ENCODE assay signal across 8 cellular contexts in the genomic region with DNA sequence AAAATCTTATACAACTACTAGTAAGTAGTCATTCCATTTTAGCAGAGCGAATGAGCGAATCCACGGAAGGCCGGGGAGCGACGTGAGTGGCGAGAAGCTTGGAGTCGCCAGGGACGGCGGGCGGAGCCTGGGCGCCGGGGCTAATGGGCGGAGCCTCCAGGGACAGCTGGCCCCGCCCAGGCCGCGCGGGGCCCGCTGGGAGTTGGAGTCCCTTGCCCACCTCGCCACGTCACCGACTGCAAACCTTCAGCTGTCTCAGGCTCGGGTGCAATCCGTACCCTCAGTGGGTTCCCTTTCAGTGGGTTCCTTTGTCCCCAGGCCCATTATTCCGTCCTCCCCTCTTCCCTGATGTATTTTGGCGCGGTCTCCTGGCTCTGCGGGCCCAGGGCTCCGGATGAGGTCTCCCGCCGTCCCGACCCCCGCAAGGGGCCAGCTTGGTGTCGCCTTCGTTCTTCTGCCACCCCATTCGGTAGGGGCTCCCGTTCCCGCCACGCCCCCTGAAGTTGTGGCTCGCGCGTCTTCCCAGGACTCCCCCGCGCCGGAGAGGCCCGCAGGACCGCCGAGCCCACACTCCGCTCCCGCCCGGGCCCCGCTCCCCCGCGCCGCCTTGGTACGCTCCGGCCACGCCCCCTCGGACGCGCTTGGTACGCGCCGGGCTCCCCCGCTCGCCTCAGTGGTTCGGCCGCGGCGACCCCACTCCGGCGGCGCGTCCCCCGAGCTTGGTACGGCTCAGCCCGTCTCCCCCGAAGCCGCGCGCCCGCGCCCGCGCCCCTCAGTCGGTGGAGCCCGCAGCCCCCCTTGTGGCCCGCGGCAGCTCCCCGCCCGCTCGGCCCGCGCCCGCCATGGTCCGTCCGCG. TPM values are rescaled to one million over a fixed set of nuclear protein-coding genes. Genes with fewer than 3 reads are reported as not detected.
DNase-seq lines count a peak whose midpoint lies in the region; TF ChIP-seq lines count a peak whose summit lies in the region.

A gene (plus strand): TSS at position 673 of the 856 bp plus-strand sequence.

- no peaks in the 10 kb centered on the region for H3K9me3 ChIP-seq in suprapubic skin

- peaks cover 40% of the 10 kb centered on the region for H3K4me1 Mint-ChIP-seq in activated naive CD4-positive, alpha-beta T cell treated with anti-CD3 and anti-CD28 coated beads, Interleukin-2, amount 10 ng/mL, durations not matched to agents 7 days and 5 days

- CTCF ChIA-PET in activated naive CD4-positive, alpha-beta T cell treated with anti-CD3 and anti-CD28 coated beads, Interleukin-2, amount 10 ng/mL, durations not matched to agents 7 days and 5 days (lab: Charles Lee): interaction anchor here (0.9 to 1.4 kb wide), 3 partner anchors 13 to 134 kb away, joined by 3 read pairs; no protein-coding TSS in a partner anchor

- H3K27ac ChIP-seq in suprapubic skin: peak within 1 kb of the TSS; percentile 99

- DNase-seq in GDM1 (lab: John Stamatoyannopoulos, UW): peak; percentile 87
- DNase-seq in HFF-Myc (ENCODE audit: extremely low read depth, low read depth): peak; percentile 67
- peak; percentile 92 for DNase-seq in NB4 (ENCODE audit: low read depth)
- peak; percentile 88 for DNase-seq in SK-N-DZ (ENCODE audit: low spot score)
- peak; percentile 91 for DNase-seq in activated naive CD4-positive, alpha-beta T cell treated with anti-CD3 and anti-CD28 coated beads, Interleukin-2, amount 10 ng/mL, durations not matched to agents 7 days and 5 days
- peak; percentile 93 for DNase-seq in globus pallidus (ENCODE audit: low spot score)
- peak; percentile 92 for DNase-seq in occipital lobe (lab: John Stamatoyannopoulos, UW)
- DNase-seq in suprapubic skin (ENCODE audit: low spot score in 2 of 2): peak; percentile 94 to 95

- under 1% methylated on average over 74 of the region's 98 CpGs for WGBS in suprapubic skin

- peaks cover 16% of the 10 kb centered on the region for H3K36me3 Mint-ChIP-seq in activated naive CD4-positive, alpha-beta T cell treated with anti-CD3 and anti-CD28 coated beads, Interleukin-2, amount 10 ng/mL, durations not matched to agents 7 days and 5 days

- peaks cover 21% of the 10 kb centered on the region for H3K27me3 Mint-ChIP-seq in activated naive CD4-positive, alpha-beta T cell treated with anti-CD3 and anti-CD28 coated beads, Interleukin-2, amount 10 ng/mL, durations not matched to agents 7 days and 5 days

- TF ChIP-seq EP300 in suprapubic skin (IDR thresholded peaks at IDR 0.05): no peak

- H3K4me3 Mint-ChIP-seq in activated naive CD4-positive, alpha-beta T cell treated with anti-CD3 and anti-CD28 coated beads, Interleukin-2, amount 10 ng/mL, durations not matched to agents 7 days and 5 days: peak within 1 kb of the TSS; percentile 90

- peaks cover 3% of the 10 kb centered on the region for H3K9me3 Mint-ChIP-seq in activated naive CD4-positive, alpha-beta T cell treated with anti-CD3 and anti-CD28 coated beads, Interleukin-2, amount 10 ng/mL, durations not matched to agents 7 days and 5 days

- peaks cover 15% of the 10 kb centered on the region for H3K36me3 ChIP-seq in suprapubic skin

- H3K4me3 ChIP-seq in HFF-Myc (replicated peaks; ENCODE audit: low read depth, low read length): peak within 1 kb of the TSS; percentile 70
- H3K4me3 ChIP-seq in NB4 (ENCODE audit: low read depth, low read length): peak within 1 kb of the TSS; percentile 69
- peak within 1 kb of the TSS; percentile 98 for H3K4me3 ChIP-seq in suprapubic skin

- H3K27me3 ChIP-seq in suprapubic skin: no peaks in the 10 kb centered on the region

- TF ChIP-seq POLR2A in NB4 (IDR thresholded peaks at IDR 0.05; ENCODE audit: extremely low read depth, insufficient read length): peak; percentile 47
- peak; percentile 6 to 78 for TF ChIP-seq POLR2A in suprapubic skin (IDR thresholded peaks at IDR 0.05)

- peaks cover 42% of the 10 kb centered on the region for H3K4me1 ChIP-seq in suprapubic skin

- H3K27ac Mint-ChIP-seq in activated naive CD4-positive, alpha-beta T cell treated with anti-CD3 and anti-CD28 coated beads, Interleukin-2, amount 10 ng/mL, durations not matched to agents 7 days and 5 days: peak within 1 kb of the TSS; percentile 98

- TF ChIP-seq CTCF in HFF-Myc (IDR thresholded peaks at IDR 0.05; ENCODE audit: low read depth, low read length, missing control alignments) (no peak), NB4 (IDR thresholded peaks at IDR 0.05; ENCODE audit: low read depth, low read length) (no peak), suprapubic skin (IDR thresholded peaks at IDR 0.05) (no peak)

RNA-seq across cellular contexts. Expression of the gene that starts here (rescaled TPM):
- polyA plus RNA-seq in SK-N-DZ (2014; cell fraction: cytosol; rRNA removed): 131 and 164 TPM in 2 replicates
- 365 and 432 TPM in 2 replicates for polyA plus RNA-seq in SK-N-DZ (2014; cell fraction: nucleus; rRNA removed)
- total RNA-seq in occipital lobe: 99.2 TPM
- 100 to 1,000 TPM in 1 of 4 donors, 10 to 100 TPM in 3; 82.2 to 147 (median 91.2) TPM for total RNA-seq in suprapubic skin

Comparison
In these comparisons a context has a peak if more than half of its experiments do, and no peak if none do; other contexts are left out.
1. Peak in every context shown above with its lines: DNase-seq, H3K4me3 ChIP-seq and H3K27ac ChIP-seq.